ENCODE assay signal across 8 cellular contexts in genomic region chr3:51718547-51719412, GRCh38. TPM values are rescaled to one million over a fixed set of nuclear protein-coding genes. Genes with fewer than 3 reads are reported as not detected.
A peak's percentile ranks its signal among the peaks of the same experiment; 100 is the strongest.
DNase-seq lines count a peak whose midpoint lies in the region; ATAC-seq and TF ChIP-seq lines count a peak whose summit lies in the region.

No MANE protein-coding gene starts in this region.

- H3K36me3 Mint-ChIP-seq in naive thymus-derived CD4-positive, alpha-beta T cell, result peaks cover 0 to 17% (median 6%) of the 10 kb centered on the region in 5 donors

- intact Hi-C loops in naive thymus-derived CD4-positive, alpha-beta T cell (cut with micrococcal nuclease), result loop anchor here (1.0 to 10.0 kb wide), 2 partner anchors 82 to 426 kb away; no protein-coding TSS in a partner anchor

- CTCF ChIA-PET in HEK293 (lab: Yijun Ruan, JAX), result interaction anchor here (0.6 to 1.3 kb wide), 23 partner anchors 8 to 1102 kb away, joined by 3 to 8 read pairs (median 4); partner anchors contain the start of genes GRM2 and MAPKAPK3
- CTCF ChIA-PET in naive thymus-derived CD4-positive, alpha-beta T cell (lab: Charles Lee), result interaction anchor here (0.9 kb wide), 1 partner anchor 217 kb away, joined by 4 read pairs; no protein-coding TSS in a partner anchor

- POLR2A ChIA-PET in HEK293 (lab: Yijun Ruan, JAX), result interaction anchor here (0.5 kb wide), 1 partner anchor 693 kb away, joined by 3 read pairs; no protein-coding TSS in a partner anchor
- POLR2A ChIA-PET in naive thymus-derived CD4-positive, alpha-beta T cell (lab: Charles Lee), result no interaction called here

- H3K9me3 Mint-ChIP-seq in naive thymus-derived CD4-positive, alpha-beta T cell, result no peaks in the 10 kb centered on the region

- no peaks in the 10 kb centered on the region for H3K36me3 ChIP-seq in HEK293 (ENCODE audit: control insufficient read depth in 2 of 2, insufficient read depth in 1 of 2, low read length in 2 of 2)
- no peaks in the 10 kb centered on the region for H3K36me3 ChIP-seq in naive thymus-derived CD4-positive, alpha-beta T cell (ENCODE audit: control insufficient read depth in 2 of 3, insufficient read depth in 3 of 3, low read length in 3 of 3)

- no peaks in the 10 kb centered on the region for H3K27me3 Mint-ChIP-seq in naive thymus-derived CD4-positive, alpha-beta T cell

- H3K27ac Mint-ChIP-seq in naive thymus-derived CD4-positive, alpha-beta T cell, result peak overlapping the region in 3 of 9 donors; percentile 17 to 59 (median 18)

- ATAC-seq in esophagus mucosa (peak; percentile 83), GM18502 (IDR thresholded peaks at IDR 0.05; ENCODE audit: poor library complexity, unreplicated experiment) (no peak)
- peak; percentile 84 for ATAC-seq in naive thymus-derived CD4-positive, alpha-beta T cell

- peaks cover 21 to 40% (median 35%) of the 10 kb centered on the region in 7 donors for H3K4me1 Mint-ChIP-seq in naive thymus-derived CD4-positive, alpha-beta T cell

- no peak overlapping the region for H3K4me3 ChIP-seq in HEK293 (ENCODE audit: low read depth, low read length)
- no peak overlapping the region for H3K4me3 ChIP-seq in naive thymus-derived CD4-positive, alpha-beta T cell (ENCODE audit: low read length)

- no peaks in the 10 kb centered on the region for H3K9me3 ChIP-seq in HEK293 (ENCODE audit: control insufficient read depth, insufficient read depth, low read depth, low read length)
- no peaks in the 10 kb centered on the region for H3K9me3 ChIP-seq in naive thymus-derived CD4-positive, alpha-beta T cell (ENCODE audit: control insufficient read depth in 2 of 3, low read length in 3 of 3)

- peak; percentile 86 for TF ChIP-seq CTCF in HEK293 (tag by site-specific recombination; IDR thresholded peaks at IDR 0.05)

- no peak overlapping the region for H3K4me3 Mint-ChIP-seq in naive thymus-derived CD4-positive, alpha-beta T cell

- DNase-seq in DMS53 treated with DMSO at 0.1 percent for 48 hours (lab: John Stamatoyannopoulos, UW; ENCODE audit: unreplicated experiment) (peak; percentile 22), NCI-H2171 (lab: John Stamatoyannopoulos, UW) (peak; percentile 71), OCI-M2 (lab: John Stamatoyannopoulos, UW; ENCODE audit: unreplicated experiment) (no peak)
- DNase-seq in activated CD4-positive, alpha-beta T cell treated with anti-CD3 and anti-CD28 coated beads for 48 hours, result peak; percentile 83
- peak in 4 of 9 donors; percentile 6 to 71 (median 16) for DNase-seq in naive thymus-derived CD4-positive, alpha-beta T cell

- H3K27me3 ChIP-seq in naive thymus-derived CD4-positive, alpha-beta T cell (ENCODE audit: control insufficient read depth in 2 of 2, insufficient read depth in 2 of 2, low read length in 2 of 2), result no peaks in the 10 kb centered on the region

- no peaks in the 10 kb centered on the region for H3K4me1 ChIP-seq in HEK293 (ENCODE audit: control insufficient read depth, insufficient read depth, low read length)
- peaks cover 14 to 20% of the 10 kb centered on the region in 2 donors for H3K4me1 ChIP-seq in naive thymus-derived CD4-positive, alpha-beta T cell (ENCODE audit: control insufficient read depth in 2 of 2, insufficient read depth in 2 of 2, low read length in 2 of 2)

- H3K27ac ChIP-seq in HEK293 (ENCODE audit: extremely low read depth, low read depth, low read length), result no peak overlapping the region
- H3K27ac ChIP-seq in naive thymus-derived CD4-positive, alpha-beta T cell (ENCODE audit: low read depth, low read length), result no peak overlapping the region

TF ChIP-seq in HEK293, 187 proteins besides CTCF, POLR2A, EP300 and RAD21:
- TF ChIP-seq SP3 (tag by site-specific recombination; IDR thresholded peaks at IDR 0.05) (no peak), ZBTB17 (tag by site-specific recombination; IDR thresholded peaks at IDR 0.05) (peak; percentile 47; the same call in 1 of the 2 replicates), ZNF654 (tag by site-specific recombination; IDR thresholded peaks at IDR 0.05; ENCODE audit: low read depth) (peak; percentile 56), HOXD13 (CRISPR knock-in tag; IDR thresholded peaks at IDR 0.05; ENCODE audit: borderline replicate concordance) (no peak)

RNA-seq across cellular contexts. Expression of gene GRM2, which starts 11.9 kb away (rescaled TPM):
- total RNA-seq in esophagus mucosa, result 0.08 TPM
- total RNA-seq in naive thymus-derived CD4-positive, alpha-beta T cell, result 1 to 10 TPM; 1.3 to 5.1 (median 3.3) TPM
- polyA plus RNA-seq in naive thymus-derived CD4-positive, alpha-beta T cell, result under 1 TPM in 1 of 2 donors, not detected in 1; 0.14 TPM

RNA-seq across cellular contexts. Expression of gene TEX264, which starts 47.7 kb away (rescaled TPM):
- total RNA-seq in esophagus mucosa, result 32.8 TPM
- 10 to 100 TPM; 34.4 to 65.0 (median 41.7) TPM for total RNA-seq in naive thymus-derived CD4-positive, alpha-beta T cell
- 100 to 1,000 TPM in 1 of 2 donors, 10 to 100 TPM in 1; 92.9 to 115 TPM for polyA plus RNA-seq in naive thymus-derived CD4-positive, alpha-beta T cell
